20 cellular contexts compared by ENCODE assay signal in genomic region chr4:114057746-114058145, GRCh38.
"Had no signal": no experiment of that assay in that cellular context is flagged by ENCODE, and none has a peak within 500 bp of the region (broad histone marks: within the 10 kb centered on the region; RNA-seq: fewer than 3 reads in every experiment).

No MANE protein-coding gene starts in this region.

- H3K9me3 ChIP-seq: ascending aorta, gastrocnemius medialis, tibial artery had no signal

- H3K27ac Mint-ChIP-seq: activated T-cell treated with anti-CD3 and anti-CD28 coated beads, Interleukin-2, amount 50 U/mL, for 72 hours; dendritic cell treated with granulocyte-macrophage colony-stimulating factor and Interleukin-4, amounts not matched to agents 40 ng/mL and 50 ng/mL, for 4 days; immature natural killer cell; mesothelial cell of epicardium; nephron had no signal

- H3K4me3 Mint-ChIP-seq: activated T-cell treated with anti-CD3 and anti-CD28 coated beads, Interleukin-2, amount 50 U/mL, for 72 hours; dendritic cell treated with granulocyte-macrophage colony-stimulating factor and Interleukin-4, amounts not matched to agents 40 ng/mL and 50 ng/mL, for 4 days; immature natural killer cell; mesothelial cell of epicardium; nephron had no signal

- ATAC-seq: activated T-cell treated with anti-CD3 and anti-CD28 coated beads, Interleukin-2, amount 50 U/mL, for 72 hours; gastrocnemius medialis; heart left ventricle had no signal

- H3K27ac ChIP-seq: ascending aorta, gastrocnemius medialis, heart left ventricle, tibial artery, VCaP had no signal

- H3K36me3 Mint-ChIP-seq: immature natural killer cell had no signal

- H3K4me1 ChIP-seq: ascending aorta, gastrocnemius medialis, heart left ventricle, tibial artery had no signal

- H3K4me3 ChIP-seq: ascending aorta, gastrocnemius medialis, heart left ventricle, lung, tibial artery had no signal

- DNase-seq: activated CD4-positive, CD25-positive, alpha-beta regulatory T cell treated with anti-CD3 and anti-CD28 coated beads, Interleukin-2, amount 50 U/mL, for 72 hours; activated effector memory CD4-positive, alpha-beta T cell treated with anti-CD3 and anti-CD28 coated beads, Interleukin-2, amount 50 U/mL, for 16 hours; activated naive CD4-positive, alpha-beta T cell treated with anti-CD3 and anti-CD28 coated beads, Interleukin-2, amount 50 U/mL, for 16 hours; activated T-cell treated with anti-CD3 and anti-CD28 coated beads, Interleukin-2, amount 50 U/mL, for 72 hours; effector CD8-positive, alpha-beta T cell; gastrocnemius medialis; heart left ventricle; immature natural killer cell; stimulated activated CD4-positive, alpha-beta T cell treated with anti-CD3 and anti-CD28 coated beads, Interleukin-12 subunit alpha, Interleukin-12 subunit beta, amount 100 ng/mL, for 4 hours; stimulated activated CD4-positive, alpha-beta T cell treated with anti-CD3 and anti-CD28 coated beads, Interleukin-1b, Interleukin-23, amount 100 ng/mL, for 48 hours; stimulated activated naive CD4-positive, alpha-beta T cell treated with Interleukin-2 at 50 U/mL for 16 hours; T-helper 2 cell; tibial artery had no signal

- H3K27me3 ChIP-seq: ascending aorta, gastrocnemius medialis, heart left ventricle, tibial artery had no signal

- FAIRE-seq: endothelial cell of umbilical vein had no signal

- H3K36me3 ChIP-seq: ascending aorta, gastrocnemius medialis, heart left ventricle, tibial artery had no signal

- H3K27me3 Mint-ChIP-seq: dendritic cell treated with granulocyte-macrophage colony-stimulating factor and Interleukin-4, amounts not matched to agents 40 ng/mL and 50 ng/mL, for 4 days had no signal

- H3K9me3 Mint-ChIP-seq: immature natural killer cell had no signal

- H3K4me1 Mint-ChIP-seq: immature natural killer cell, mesothelial cell of epicardium, nephron had no signal
